In the genomic region with DNA sequence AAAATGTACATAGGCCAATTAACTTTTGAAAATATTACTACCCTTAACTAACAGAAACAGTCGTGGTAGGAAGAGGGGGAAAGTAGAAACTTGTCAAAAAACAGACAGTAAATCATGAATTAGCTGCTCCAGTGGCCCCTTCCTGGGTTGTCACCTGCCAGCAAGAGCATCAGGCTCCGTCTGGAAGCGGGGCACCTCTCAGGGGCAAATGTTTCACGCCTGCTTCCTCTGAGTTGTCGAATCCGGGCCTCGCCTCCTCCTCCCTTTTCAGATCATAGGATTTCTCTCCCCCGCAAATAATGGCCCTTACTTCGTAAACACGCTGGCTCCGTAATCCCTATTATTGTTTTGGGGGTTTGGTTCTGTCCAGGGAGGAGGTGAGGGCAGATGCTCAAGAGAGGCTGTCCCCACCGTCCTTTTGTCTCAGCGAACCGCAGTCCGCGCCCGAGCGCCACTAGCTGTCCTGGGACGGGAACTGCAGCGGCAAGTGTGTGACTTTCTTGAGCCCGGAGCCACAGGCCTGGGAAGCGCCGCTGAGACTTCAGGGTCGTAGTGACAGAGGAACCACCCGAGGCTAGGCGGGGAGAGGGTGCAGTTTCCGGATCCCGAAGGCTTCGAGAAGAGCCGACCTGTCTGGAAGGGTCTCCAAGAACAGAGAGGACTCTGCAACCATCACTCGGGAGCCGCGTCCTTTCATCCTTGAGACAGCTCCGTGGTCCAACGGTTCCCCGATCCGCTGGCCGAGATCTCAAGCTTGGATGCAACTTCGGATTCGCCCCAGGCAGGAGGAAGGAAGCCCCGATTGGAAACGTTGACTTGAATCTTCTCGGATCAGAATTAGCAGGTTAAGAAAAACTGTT, we compare ENCODE assay signal across 8 cellular contexts.
DNase-seq lines count a peak whose midpoint lies in the region; ATAC-seq and TF ChIP-seq lines count a peak whose summit lies in the region.

No MANE protein-coding gene starts in this region.

- DNase-seq in ELF-1 (ENCODE audit: low read depth, low spot score) (peak; percentile 96), GM23338 (ENCODE audit: low spot score) (peak; percentile 97), Karpas-422 (peak; percentile 94), foreskin keratinocyte (peak; percentile 71 to 83), suprapubic skin (ENCODE audit: low spot score in 2 of 2) (peak in 1 of 2 donors; percentile 75)
- DNase-seq in activated T-helper 9 cell treated with anti-CD3 and anti-CD28 coated beads, Interleukin-2, amount 50 U/mL, for 16 hours (ENCODE audit: low read depth): peak; percentile 66

- H3K9me2 ChIP-seq in GM23338 (ENCODE audit: insufficient read depth) (no peaks in the 10 kb centered on the region), Karpas-422 (replicated peaks; ENCODE audit: insufficient read depth, low read length) (no peaks in the 10 kb centered on the region)

- peak overlapping the region; percentile 77 for H3K4me3 ChIP-seq in GM23338
- H3K4me3 ChIP-seq in Karpas-422 (ENCODE audit: low read length): peak overlapping the region; percentile 91
- H3K4me3 ChIP-seq in neutrophil (ENCODE audit: low read depth in 1 of 2, low read length in 1 of 2): peak overlapping the region; percentile 21 to 23
- H3K4me3 ChIP-seq in suprapubic skin: peak overlapping the region; percentile 57

- peak overlapping the region; percentile 75 for H3K9ac ChIP-seq in Karpas-422 (ENCODE audit: low read length)

- TF ChIP-seq CTCF in GM23338 (conservative IDR thresholded peaks at IDR 0.05; ENCODE audit: low read depth in 2 of 2) (peak; percentile 64 to 77), foreskin keratinocyte (conservative IDR thresholded peaks at IDR 0.05) (peak; percentile 77), neutrophil (IDR thresholded peaks at IDR 0.05) (no peak), suprapubic skin (IDR thresholded peaks at IDR 0.05) (peak; percentile 15 to 63)

- H3F3A ChIP-seq in GM23338 (replicated peaks; ENCODE audit: low read depth): no peaks in the 10 kb centered on the region

- H3K4me2 ChIP-seq in GM23338 (peak overlapping the region; percentile 79), Karpas-422 (ENCODE audit: low read depth, low read length, poor library complexity, severe bottlenecking) (peak overlapping the region; percentile 95)

- no peaks in the 10 kb centered on the region; the same call in 1 of the 3 replicates for H3K4me1 Mint-ChIP-seq in GM23338

- H3K9me3 Mint-ChIP-seq in GM23338: peaks cover 12% of the 10 kb centered on the region; the same call in 2 of the 3 replicates

- no peaks in the 10 kb centered on the region for H4K20me1 ChIP-seq in GM23338 (replicated peaks; ENCODE audit: insufficient read depth)
- H4K20me1 ChIP-seq in Karpas-422 (ENCODE audit: insufficient read depth, low read depth, low read length): no peaks in the 10 kb centered on the region

- H3K79me2 ChIP-seq in GM23338 (replicated peaks; ENCODE audit: insufficient read depth) (no peaks in the 10 kb centered on the region), Karpas-422 (ENCODE audit: low read length) (no peaks in the 10 kb centered on the region)

- H3K36me3 Mint-ChIP-seq in GM23338 (ENCODE audit: low read depth): peaks cover 4% of the 10 kb centered on the region; the same call in 2 of the 3 replicates

- peaks cover 27% of the 10 kb centered on the region for H3K27me3 Mint-ChIP-seq in GM23338 (ENCODE audit: insufficient read depth, low read depth, poor library complexity)

- 0 out of 2 replicates have a peak, but pooled peaks have one; percentile 23 for TF ChIP-seq POLR2A in Raji (IDR thresholded peaks at IDR 0.05; ENCODE audit: insufficient read depth, low read depth, low read length)
- TF ChIP-seq POLR2A in suprapubic skin (IDR thresholded peaks at IDR 0.05): no peak

- H2AFZ ChIP-seq in GM23338 (peak overlapping the region; percentile 85), Karpas-422 (ENCODE audit: low read length) (peak overlapping the region; percentile 97)

- H3K27ac ChIP-seq in GM23338 (ENCODE audit: low read depth) (no peak overlapping the region), Karpas-422 (ENCODE audit: low read length) (no peak overlapping the region), foreskin keratinocyte (no peak overlapping the region), neutrophil (no peak overlapping the region), suprapubic skin (no peak overlapping the region)

- H3K36me3 ChIP-seq in GM23338 (ENCODE audit: insufficient read depth) (no peaks in the 10 kb centered on the region), Karpas-422 (ENCODE audit: insufficient read depth, low read length) (no peaks in the 10 kb centered on the region), neutrophil (no peaks in the 10 kb centered on the region), suprapubic skin (no peaks in the 10 kb centered on the region)

- peak overlapping the region; percentile 93 for H3K4me3 Mint-ChIP-seq in GM23338

- no peak for TF ChIP-seq EP300 in suprapubic skin (IDR thresholded peaks at IDR 0.05)

- H3K9me3 ChIP-seq in Karpas-422 (ENCODE audit: low read length) (no peaks in the 10 kb centered on the region), neutrophil (no peaks in the 10 kb centered on the region), suprapubic skin (no peaks in the 10 kb centered on the region)

- H3K27me3 ChIP-seq in GM23338 (ENCODE audit: insufficient read depth): no peaks in the 10 kb centered on the region
- no peaks in the 10 kb centered on the region for H3K27me3 ChIP-seq in Karpas-422 (ENCODE audit: low read length)
- H3K27me3 ChIP-seq in foreskin keratinocyte: no peaks in the 10 kb centered on the region
- H3K27me3 ChIP-seq in neutrophil: peaks cover 100% of the 10 kb centered on the region
- H3K27me3 ChIP-seq in suprapubic skin: peaks cover 19% of the 10 kb centered on the region

- ATAC-seq in GM23338: peak; percentile 76
- ATAC-seq in foreskin keratinocyte: peak; percentile 64

- 3% methylated on average over 25 of the region's 43 CpGs for WGBS in suprapubic skin

- H3K4me1 ChIP-seq in GM23338 (ENCODE audit: insufficient read depth) (0 out of 2 replicates have a peak, but pooled peaks cover 4% of the 10 kb centered on the region), Karpas-422 (ENCODE audit: low read length) (peaks cover 11% of the 10 kb centered on the region), foreskin keratinocyte (peaks cover 6% of the 10 kb centered on the region), neutrophil (ENCODE audit: control insufficient read depth in 1 of 2, insufficient read depth in 1 of 2, low read depth in 1 of 2, low read length in 1 of 2) (peaks cover 12 to 13% of the 10 kb centered on the region in 2 experiments), suprapubic skin (peaks cover 12% of the 10 kb centered on the region)

- H3K27ac Mint-ChIP-seq in GM23338: peak overlapping the region; percentile 86

TF ChIP-seq in GM23338, 12 proteins besides CTCF, POLR2A, EP300 and RAD21 (continues in another document):
- no peak for TF ChIP-seq JUNB (IDR thresholded peaks at IDR 0.05; ENCODE audit: unreplicated experiment)
- no peak for TF ChIP-seq POLR2AphosphoS5 (IDR thresholded peaks at IDR 0.05; ENCODE audit: low read depth)
- TF ChIP-seq STAT1 (IDR thresholded peaks at IDR 0.05; ENCODE audit: unreplicated experiment): no peak
- no peak for TF ChIP-seq CREB1 (CRISPR knock-in tag; IDR thresholded peaks at IDR 0.05; ENCODE audit: low read depth)
- TF ChIP-seq EZH2phosphoT487 (IDR thresholded peaks at IDR 0.05; ENCODE audit: unreplicated experiment): no peak

Comparison
In these comparisons a context has a peak if more than half of its experiments do, and no peak if none do; other contexts are left out.
1. H3K4me3 ChIP-seq: peak in every context shown above with its lines; median percentile 91 in Karpas-422; 77 in GM23338; 57 in suprapubic skin; 22 in neutrophil.